27 cellular contexts compared by ENCODE assay signal in genomic region chr2:147110962-147111361, GRCh38.
"Had no signal": no experiment of that assay in that cellular context is flagged by ENCODE, and none has a peak within 500 bp of the region (broad histone marks: within the 10 kb centered on the region; RNA-seq: fewer than 3 reads in every experiment).

No MANE protein-coding gene starts in this region.

- H3K27me3 Mint-ChIP-seq: dendritic cell treated with granulocyte-macrophage colony-stimulating factor and Interleukin-4, amounts not matched to agents 40 ng/mL and 50 ng/mL, for 4 days; effector memory CD8-positive, alpha-beta T cell had no signal

- FAIRE-seq: colon, endometrium, endothelial cell of umbilical vein, frontal cortex had no signal

- H3K36me3 ChIP-seq: colonic mucosa, esophagus muscularis mucosa, esophagus squamous epithelium, gastrocnemius medialis, gastroesophageal sphincter, heart left ventricle, heart right ventricle had no signal

- H3K4me3 Mint-ChIP-seq: dendritic cell treated with granulocyte-macrophage colony-stimulating factor and Interleukin-4, amounts not matched to agents 40 ng/mL and 50 ng/mL, for 4 days; effector memory CD8-positive, alpha-beta T cell; endodermal cell had no signal

- H3K4me1 ChIP-seq: colonic mucosa, esophagus muscularis mucosa, foreskin keratinocyte, gastrocnemius medialis, gastroesophageal sphincter, heart left ventricle, heart right ventricle had no signal

- H3K9me3 ChIP-seq: colonic mucosa, esophagus muscularis mucosa, esophagus squamous epithelium, gastrocnemius medialis, gastroesophageal sphincter had no signal

- ATAC-seq: effector memory CD8-positive, alpha-beta T cell; gastroesophageal sphincter; heart left ventricle; heart right ventricle had no signal

- H3K27ac Mint-ChIP-seq: dendritic cell treated with granulocyte-macrophage colony-stimulating factor and Interleukin-4, amounts not matched to agents 40 ng/mL and 50 ng/mL, for 4 days; effector memory CD8-positive, alpha-beta T cell; endodermal cell had no signal

- H3K27me3 ChIP-seq: colonic mucosa, esophagus muscularis mucosa, esophagus squamous epithelium, gastrocnemius medialis, gastroesophageal sphincter, heart left ventricle, heart right ventricle had no signal

- DNase-seq: colonic mucosa; cortex of kidney; dermis blood vessel endothelial cell; dorsolateral prefrontal cortex; effector CD4-positive, alpha-beta T cell; effector CD8-positive, alpha-beta T cell; effector memory CD4-positive, alpha-beta T cell; effector memory CD8-positive, alpha-beta T cell; endodermal cell; erythroblast; esophagus squamous epithelium; foreskin keratinocyte; foreskin melanocyte; gastrocnemius medialis; glutamatergic neuron; head of caudate nucleus; heart left ventricle; heart right ventricle had no signal

- H3K27ac ChIP-seq: colonic mucosa, coronary artery, dorsolateral prefrontal cortex, epithelial cell of prostate, esophagus muscularis mucosa, esophagus squamous epithelium, foreskin keratinocyte, gastrocnemius medialis, gastroesophageal sphincter, heart left ventricle, heart right ventricle had no signal

- H3K4me3 ChIP-seq: colonic mucosa, coronary artery, dorsolateral prefrontal cortex, esophagus muscularis mucosa, esophagus squamous epithelium, gastrocnemius medialis, gastroesophageal sphincter, heart left ventricle, heart right ventricle had no signal

- H3K4me1 Mint-ChIP-seq: endodermal cell had no signal
